Comparison of ENCODE assay signal across 11 cellular contexts in genomic region chr4:40199179-40199670, GRCh38. TPM values are rescaled to one million over a fixed set of nuclear protein-coding genes. Genes with fewer than 3 reads are reported as not detected.
DNase-seq lines count a peak whose midpoint lies in the region; ATAC-seq, FAIRE-seq and TF ChIP-seq lines count a peak whose summit lies in the region.
"Had no signal": no experiment of that assay in that cellular context is flagged by ENCODE, and none has a peak within 500 bp of the region (broad histone marks: within the 10 kb centered on the region; RNA-seq: fewer than 3 reads in every experiment).

No MANE protein-coding gene starts in this region.

- peaks cover 9% of the 10 kb centered on the region; the same call in 1 of the 2 replicates for H3K36me3 ChIP-seq in Karpas-422 (ENCODE audit: insufficient read depth, low read length)
- H3K36me3 ChIP-seq in parathyroid adenoma (ENCODE audit: control insufficient read depth, insufficient read depth, low read length): no peaks in the 10 kb centered on the region
- H3K36me3 ChIP-seq: heart left ventricle had no signal

- peaks cover 41% of the 10 kb centered on the region for H3K4me1 Mint-ChIP-seq in activated naive CD8-positive, alpha-beta T cell treated with anti-CD3 and anti-CD28 coated beads for 36 hours

- 78% methylated on average over 6 of the region's 6 CpGs for WGBS in right cardiac atrium

- H3K27ac ChIP-seq in Karpas-422 (ENCODE audit: low read length) (peak overlapping the region; percentile 98), parathyroid adenoma (peak overlapping the region; percentile 4), right cardiac atrium (ENCODE audit: low read length) (no peak overlapping the region)

- ATAC-seq in right cardiac atrium (no peak), HG02973 (IDR thresholded peaks at IDR 0.05; ENCODE audit: unreplicated experiment) (no peak)

- peaks cover 3% of the 10 kb centered on the region for H3K27me3 Mint-ChIP-seq in activated naive CD8-positive, alpha-beta T cell treated with anti-CD3 and anti-CD28 coated beads for 36 hours

- no peak for TF ChIP-seq CTCF in parathyroid adenoma (IDR thresholded peaks at IDR 0.05)

- H3K27me3 ChIP-seq in Karpas-422 (ENCODE audit: low read length) (no peaks in the 10 kb centered on the region), parathyroid adenoma (ENCODE audit: control insufficient read depth, insufficient read depth, low read length) (no peaks in the 10 kb centered on the region), right cardiac atrium (ENCODE audit: control insufficient read depth, insufficient read depth) (no peaks in the 10 kb centered on the region)

- H3K4me1 ChIP-seq in Karpas-422 (ENCODE audit: low read length): peaks cover 78% of the 10 kb centered on the region
- no peaks in the 10 kb centered on the region for H3K4me1 ChIP-seq in parathyroid adenoma
- H3K4me1 ChIP-seq in right cardiac atrium (ENCODE audit: control insufficient read depth, insufficient read depth, low read length): no peaks in the 10 kb centered on the region

- H3K9me3 ChIP-seq in Karpas-422 (ENCODE audit: low read length): no peaks in the 10 kb centered on the region
- no peaks in the 10 kb centered on the region for H3K9me3 ChIP-seq in parathyroid adenoma (ENCODE audit: control insufficient read depth, low read length)
- no peaks in the 10 kb centered on the region for H3K9me3 ChIP-seq in right cardiac atrium (ENCODE audit: control insufficient read depth, low read length)
- H3K9me3 ChIP-seq: heart left ventricle, mucosa of descending colon had no signal

- peak overlapping the region; percentile 97 for H3K27ac Mint-ChIP-seq in activated naive CD8-positive, alpha-beta T cell treated with anti-CD3 and anti-CD28 coated beads for 36 hours

- H3K4me2 ChIP-seq in Karpas-422 (ENCODE audit: low read depth, low read length, poor library complexity, severe bottlenecking): peak overlapping the region; percentile 98
- no peak overlapping the region for H3K4me2 ChIP-seq in parathyroid adenoma (ENCODE audit: low read length)

- FAIRE-seq in G401.6 (lab: Jason Lieb, UNC) (peak; percentile 93), H54 (lab: Jason Lieb, UNC) (no peak)
- FAIRE-seq: colon had no signal

- DNase-seq in Karpas-422: peak; percentile 81
- DNase-seq in activated naive CD8-positive, alpha-beta T cell treated with anti-CD3 and anti-CD28 coated beads for 36 hours: no peak
- no peak for DNase-seq in posterior cingulate gyrus
- DNase-seq in right cardiac atrium: no peak
- DNase-seq in H54 (ENCODE audit: insufficient read length, low spot score): no peak
- DNase-seq: heart left ventricle had no signal

- no peak for TF ChIP-seq POLR2A in H54 (IDR thresholded peaks at IDR 0.05; ENCODE audit: low read depth, low read length)

- H3K9me3 Mint-ChIP-seq in activated naive CD8-positive, alpha-beta T cell treated with anti-CD3 and anti-CD28 coated beads for 36 hours: no peaks in the 10 kb centered on the region

- H4K20me1 ChIP-seq in Karpas-422 (ENCODE audit: insufficient read depth, low read depth, low read length): no peaks in the 10 kb centered on the region; the same call in 1 of the 2 replicates

- H3K9me2 ChIP-seq in Karpas-422 (replicated peaks; ENCODE audit: insufficient read depth, low read length): no peaks in the 10 kb centered on the region

- intact Hi-C loops in posterior cingulate gyrus (cut with DNase I) (no loop called here), right cardiac atrium (cut with DNase I) (no loop called here)

- H2AFZ ChIP-seq in Karpas-422 (ENCODE audit: low read length): no peak overlapping the region
- H2AFZ ChIP-seq in parathyroid adenoma: no peak overlapping the region

- peak overlapping the region; percentile 91 for H3K9ac ChIP-seq in Karpas-422 (ENCODE audit: low read length)
- no peak overlapping the region for H3K9ac ChIP-seq in parathyroid adenoma

- peaks cover 69% of the 10 kb centered on the region for H3K36me3 Mint-ChIP-seq in activated naive CD8-positive, alpha-beta T cell treated with anti-CD3 and anti-CD28 coated beads for 36 hours

- H3K79me2 ChIP-seq in Karpas-422 (ENCODE audit: low read length): peaks cover 75% of the 10 kb centered on the region
- H3K79me2 ChIP-seq in parathyroid adenoma: no peaks in the 10 kb centered on the region

- H3K4me3 Mint-ChIP-seq in activated naive CD8-positive, alpha-beta T cell treated with anti-CD3 and anti-CD28 coated beads for 36 hours: peak overlapping the region; percentile 93

- H3K4me3 ChIP-seq in Karpas-422 (ENCODE audit: low read length) (peak overlapping the region; percentile 87), parathyroid adenoma (ENCODE audit: low read depth, low read length) (no peak overlapping the region), right cardiac atrium (ENCODE audit: low read length) (no peak overlapping the region)

RNA-seq across cellular contexts. Expression of gene RHOH, which starts 2.4 kb away (rescaled TPM):
- total RNA-seq in Karpas-422 (2014; rRNA removed; shearing (Covaris generic); ENCODE audit: low replicate concordance): 39.5 and 68.4 TPM in 2 replicates
- total RNA-seq in activated naive CD8-positive, alpha-beta T cell treated with anti-CD3 and anti-CD28 coated beads for 36 hours: 100 to 1,000 TPM; 112 to 114 TPM
- 1 to 10 TPM in 1 of 4 donors, under 1 TPM in 3; 0.29 to 1.0 (median 0.47) TPM for total RNA-seq in right cardiac atrium
- 0.07 TPM for polyA plus RNA-seq in right cardiac atrium

Comparison
In these comparisons a context has a peak if more than half of its experiments do, and no peak if none do; other contexts are left out.
1. RNA of gene RHOH, which starts 2.4 kb away (total RNA-seq): 112 to 114 TPM in activated naive CD8-positive, alpha-beta T cell treated with anti-CD3 and anti-CD28 coated beads for 36 hours and 39.5 to 68.4 TPM in Karpas-422; 0.29 to 1.0 TPM in right cardiac atrium; every median in the first group is over 10 times any median in the second.